ENCODE assay signal across 8 cellular contexts in the genomic region with DNA sequence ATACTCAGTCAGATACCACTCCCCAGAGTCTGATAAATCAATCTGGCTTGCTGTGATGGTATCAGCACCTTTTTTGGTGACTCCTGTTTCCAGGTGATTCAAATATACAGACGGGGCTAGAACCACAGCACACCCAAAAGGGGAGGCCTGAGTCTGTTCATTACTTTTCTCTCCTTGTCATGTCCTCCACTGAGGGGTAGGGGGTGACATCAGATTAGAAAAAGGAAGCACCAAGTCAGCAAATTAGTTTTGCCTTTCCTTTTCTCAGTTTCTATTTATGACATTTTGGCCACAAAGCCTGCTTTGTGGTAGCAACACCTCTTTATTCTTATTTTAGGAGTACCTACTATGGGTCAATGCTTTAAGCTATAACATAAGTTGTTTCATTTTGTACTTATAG.
DNase-seq lines count a peak whose midpoint lies in the region; ATAC-seq and TF ChIP-seq lines count a peak whose summit lies in the region.

No MANE protein-coding gene starts in this region.

- no peaks in the 10 kb centered on the region for H3K4me1 ChIP-seq in testis

- TF ChIP-seq CTCF in testis (IDR thresholded peaks at IDR 0.05) (peak in 2 of 3 experiments; percentile 7 to 9), endothelial cell (IDR thresholded peaks at IDR 0.05; ENCODE audit: unreplicated experiment) (no peak)

- WGBS in testis, 2 donors: 60 to 63% methylated on average over 1 of the region's 1 CpG

- H3K27me3 ChIP-seq in testis: no peaks in the 10 kb centered on the region

- no peak overlapping the region for H3K27ac Mint-ChIP-seq in activated T-helper 17 cell treated with anti-CD3 and anti-CD28 coated beads, Interleukin-2, amount 50 U/mL, for 72 hours
- no peak overlapping the region for H3K27ac Mint-ChIP-seq in endothelial cell (ENCODE audit: unreplicated experiment)

- intact Hi-C loops in testis (cut with DNase I; ENCODE audit: low total_unique reads): no loop called here

- no peak overlapping the region for H3K27ac ChIP-seq in testis

- ATAC-seq in GM19035 (IDR thresholded peaks at IDR 0.05; ENCODE audit: unreplicated experiment) (peak; percentile 74), HG03139 (IDR thresholded peaks at IDR 0.05; ENCODE audit: unreplicated experiment) (peak; percentile 89)
- peak; percentile 39 for ATAC-seq in activated T-helper 17 cell treated with anti-CD3 and anti-CD28 coated beads, Interleukin-2, amount 50 U/mL, for 72 hours (replicated peaks)

- no peaks in the 10 kb centered on the region for H3K9me3 Mint-ChIP-seq in activated T-helper 17 cell treated with anti-CD3 and anti-CD28 coated beads, Interleukin-2, amount 50 U/mL, for 72 hours
- no peaks in the 10 kb centered on the region for H3K9me3 Mint-ChIP-seq in endothelial cell (ENCODE audit: unreplicated experiment)

- H3K4me3 ChIP-seq in testis: no peak overlapping the region

- no peaks in the 10 kb centered on the region for H3K27me3 Mint-ChIP-seq in activated T-helper 17 cell treated with anti-CD3 and anti-CD28 coated beads, Interleukin-2, amount 50 U/mL, for 72 hours
- H3K27me3 Mint-ChIP-seq in endothelial cell (ENCODE audit: unreplicated experiment): no peaks in the 10 kb centered on the region

- no peaks in the 10 kb centered on the region for H3K9me3 ChIP-seq in testis

- DNase-seq in AG20443 (ENCODE audit: low spot score) (peak; percentile 6), testis (no peak), kidney glomerular epithelial cell (lab: John Stamatoyannopoulos, UW) (no peak), endothelial cell (ENCODE audit: low spot score) (no peak), NCI-H2227 (lab: John Stamatoyannopoulos, UW; ENCODE audit: unreplicated experiment) (no peak)

- H3K36me3 ChIP-seq in testis (ENCODE audit: low read depth, missing control alignments): no peaks in the 10 kb centered on the region

- no peaks in the 10 kb centered on the region for H3K36me3 Mint-ChIP-seq in activated T-helper 17 cell treated with anti-CD3 and anti-CD28 coated beads, Interleukin-2, amount 50 U/mL, for 72 hours (ENCODE audit: low read depth)
- no peaks in the 10 kb centered on the region for H3K36me3 Mint-ChIP-seq in endothelial cell (ENCODE audit: low read depth, unreplicated experiment)

- TF ChIP-seq POLR2A in testis (IDR thresholded peaks at IDR 0.05): no peak

- no peaks in the 10 kb centered on the region for H3K4me1 Mint-ChIP-seq in activated T-helper 17 cell treated with anti-CD3 and anti-CD28 coated beads, Interleukin-2, amount 50 U/mL, for 72 hours
- no peaks in the 10 kb centered on the region for H3K4me1 Mint-ChIP-seq in endothelial cell (ENCODE audit: unreplicated experiment)

- no peak overlapping the region for H3K4me3 Mint-ChIP-seq in activated T-helper 17 cell treated with anti-CD3 and anti-CD28 coated beads, Interleukin-2, amount 50 U/mL, for 72 hours
- no peak overlapping the region for H3K4me3 Mint-ChIP-seq in endothelial cell (ENCODE audit: unreplicated experiment)

Comparison
In these comparisons a context has a peak if more than half of its experiments do, and no peak if none do; other contexts are left out.
1. ATAC-seq: peak in every context shown above with its lines; median percentile 89 in HG03139; 74 in GM19035; 39 in activated T-helper 17 cell treated with anti-CD3 and anti-CD28 coated beads, Interleukin-2, amount 50 U/mL, for 72 hours.